Comparison of ENCODE assay signal across 15 cellular contexts in the genomic region with DNA sequence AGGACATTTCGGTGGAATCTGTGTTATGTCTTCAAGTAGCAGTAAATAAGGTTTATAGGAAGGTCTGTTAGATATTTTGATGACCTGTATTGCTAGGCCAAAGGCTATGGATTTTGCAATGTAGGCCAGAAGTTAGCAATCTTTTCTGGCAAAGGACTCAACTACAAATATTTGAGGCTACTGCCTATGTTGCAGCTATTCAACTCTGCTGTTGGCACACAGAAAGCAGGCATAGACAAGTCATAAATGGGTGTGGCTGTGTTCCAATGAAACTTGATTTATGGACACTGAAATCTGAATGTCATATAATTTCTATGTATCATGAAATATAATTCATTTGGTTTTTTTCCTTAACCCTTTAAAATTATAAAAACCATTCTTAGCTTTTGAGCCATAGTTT.
DNase-seq lines count a peak whose midpoint lies in the region; ATAC-seq, FAIRE-seq and TF ChIP-seq lines count a peak whose summit lies in the region.
"Had no signal": no experiment of that assay in that cellular context is flagged by ENCODE, and none has a peak within 500 bp of the region (broad histone marks: within the 10 kb centered on the region; RNA-seq: fewer than 3 reads in every experiment).

No MANE protein-coding gene starts in this region.

- H3K4me2 ChIP-seq in astrocyte (ENCODE audit: low read length): no peak overlapping the region

- TF ChIP-seq CTCF in astrocyte (IDR thresholded peaks at IDR 0.05; ENCODE audit: insufficient read depth, low read depth, low read length) (no peak), gastroesophageal sphincter (IDR thresholded peaks at IDR 0.05) (no peak), glutamatergic neuron (IDR thresholded peaks at IDR 0.05; ENCODE audit: partially characterized antibody, unreplicated experiment) (no peak)

- H3K4me3 Mint-ChIP-seq in astrocyte (ENCODE audit: unreplicated experiment) (no peak overlapping the region), glutamatergic neuron (ENCODE audit: unreplicated experiment) (no peak overlapping the region)
- H3K4me3 Mint-ChIP-seq: activated naive CD8-positive, alpha-beta T cell; dendritic cell treated with granulocyte-macrophage colony-stimulating factor and Interleukin-4, amounts not matched to agents 40 ng/mL and 50 ng/mL, for 4 days; natural killer cell treated with Interleukin-12 subunit alpha and Interleukin-12 subunit beta and Interleukin-15 and Interleukin-18, amount 100 ng/mL, for 72 hours; WTC11 had no signal

- H3K27ac ChIP-seq in astrocyte (ENCODE audit: low read depth, low read length) (no peak overlapping the region), gastroesophageal sphincter (no peak overlapping the region), small intestine (ENCODE audit: low read depth in 1 of 2, low read length in 1 of 2) (no peak overlapping the region)
- H3K27ac ChIP-seq: testis had no signal

- no peak for TF ChIP-seq EP300 in gastroesophageal sphincter (IDR thresholded peaks at IDR 0.05)

- H3K9me3 Mint-ChIP-seq in astrocyte (ENCODE audit: unreplicated experiment): peaks cover 3% of the 10 kb centered on the region
- no peaks in the 10 kb centered on the region for H3K9me3 Mint-ChIP-seq in glutamatergic neuron (ENCODE audit: unreplicated experiment)
- H3K9me3 Mint-ChIP-seq: dendritic cell treated with granulocyte-macrophage colony-stimulating factor and Interleukin-4, amounts not matched to agents 40 ng/mL and 50 ng/mL, for 4 days; natural killer cell treated with Interleukin-12 subunit alpha and Interleukin-12 subunit beta and Interleukin-15 and Interleukin-18, amount 100 ng/mL, for 72 hours; WTC11 had no signal

- H4K20me1 ChIP-seq in astrocyte (ENCODE audit: insufficient read depth, low read length): no peaks in the 10 kb centered on the region

- H3K4me1 Mint-ChIP-seq in astrocyte (ENCODE audit: low read depth, unreplicated experiment) (peaks cover 23% of the 10 kb centered on the region), glutamatergic neuron (ENCODE audit: low read depth, unreplicated experiment) (peaks cover 13% of the 10 kb centered on the region)

- H3K27me3 Mint-ChIP-seq in astrocyte (ENCODE audit: low read depth, unreplicated experiment): no peaks in the 10 kb centered on the region
- no peaks in the 10 kb centered on the region for H3K27me3 Mint-ChIP-seq in glutamatergic neuron (ENCODE audit: unreplicated experiment)

- no peak for FAIRE-seq in astrocyte (lab: Jason Lieb, UNC)
- FAIRE-seq in small intestine (lab: Jason Lieb, UNC): no peak

- ATAC-seq in gastroesophageal sphincter (peak; percentile 58), GM19397 (IDR thresholded peaks at IDR 0.05; ENCODE audit: unreplicated experiment) (no peak), HG02763 (IDR thresholded peaks at IDR 0.05; ENCODE audit: unreplicated experiment) (no peak)
- ATAC-seq: natural killer cell treated with Interleukin-12 subunit alpha and Interleukin-12 subunit beta and Interleukin-15 and Interleukin-18, amount 100 ng/mL, for 72 hours; WTC11 had no signal

- H3K9me3 ChIP-seq in astrocyte (ENCODE audit: insufficient read depth, low read depth, low read length): peaks cover 6% of the 10 kb centered on the region
- no peaks in the 10 kb centered on the region for H3K9me3 ChIP-seq in gastroesophageal sphincter
- no peaks in the 10 kb centered on the region for H3K9me3 ChIP-seq in small intestine (ENCODE audit: control insufficient read depth, low read depth)
- H3K9me3 ChIP-seq: testis had no signal

- H3K79me2 ChIP-seq in astrocyte (ENCODE audit: insufficient read depth, low read length): no peaks in the 10 kb centered on the region

- H3K4me1 ChIP-seq in astrocyte (ENCODE audit: insufficient read depth, low read length) (peaks cover 19% of the 10 kb centered on the region), gastroesophageal sphincter (peaks cover 0 to 15% (median 0%) of the 10 kb centered on the region in 3 donors), small intestine (ENCODE audit: control insufficient read depth in 2 of 2, insufficient read depth in 1 of 2, low read depth in 1 of 2, low read length in 1 of 2) (peaks cover 3 to 4% of the 10 kb centered on the region in 2 donors)
- H3K4me1 ChIP-seq: testis had no signal

- no peak overlapping the region for H2AFZ ChIP-seq in astrocyte (ENCODE audit: low read depth, low read length)

- WGBS in gastroesophageal sphincter (ENCODE audit: low coverage in 1 of 2), 2 donors: 78 to 79% methylated on average over 1 of the region's 1 CpG
- WGBS in small intestine, 3 donors: 57 to 84% (median 67%) methylated on average over 1 of the region's 1 CpG

- H3K27ac Mint-ChIP-seq in astrocyte (ENCODE audit: unreplicated experiment) (no peak overlapping the region), glutamatergic neuron (ENCODE audit: unreplicated experiment) (no peak overlapping the region)
- H3K27ac Mint-ChIP-seq: activated naive CD8-positive, alpha-beta T cell; dendritic cell treated with granulocyte-macrophage colony-stimulating factor and Interleukin-4, amounts not matched to agents 40 ng/mL and 50 ng/mL, for 4 days; natural killer cell treated with Interleukin-12 subunit alpha and Interleukin-12 subunit beta and Interleukin-15 and Interleukin-18, amount 100 ng/mL, for 72 hours; WTC11 had no signal

- DNase-seq in HPDE6-E6E7 (ENCODE audit: extremely low spot score): peak; percentile 40
- peak; percentile 39 for DNase-seq in astrocyte (ENCODE audit: low read depth)
- peak; percentile 74 for DNase-seq in small intestine
- no peak for DNase-seq in activated CD4-positive, CD25-positive, alpha-beta regulatory T cell treated with anti-CD3 and anti-CD28 coated beads, Interleukin-2, amount 50 U/mL, for 72 hours
- DNase-seq in glutamatergic neuron: no peak
- DNase-seq: activated CD8-positive, alpha-beta memory T cell treated with anti-CD3 and anti-CD28 coated beads, Interleukin-2, amount 50 U/mL, for 4 hours; NCI-H2081; testis had no signal

- H3K4me3 ChIP-seq in astrocyte (ENCODE audit: insufficient read depth, low read depth, low read length): no peak overlapping the region
- H3K4me3 ChIP-seq in gastroesophageal sphincter: no peak overlapping the region
- H3K4me3 ChIP-seq in small intestine (ENCODE audit: low read depth in 1 of 2, low read length in 2 of 2): no peak overlapping the region
- H3K4me3 ChIP-seq: testis had no signal

- H3K36me3 ChIP-seq in astrocyte (ENCODE audit: insufficient read depth, low read length) (no peaks in the 10 kb centered on the region), gastroesophageal sphincter (no peaks in the 10 kb centered on the region), small intestine (ENCODE audit: control insufficient read depth in 2 of 2, insufficient read depth in 2 of 2, low read length in 2 of 2) (no peaks in the 10 kb centered on the region)

- no peak for TF ChIP-seq POLR2A in gastroesophageal sphincter (IDR thresholded peaks at IDR 0.05)

- H3K27me3 ChIP-seq in astrocyte (ENCODE audit: insufficient read depth, low read length) (no peaks in the 10 kb centered on the region), gastroesophageal sphincter (no peaks in the 10 kb centered on the region), small intestine (ENCODE audit: control insufficient read depth in 2 of 2, insufficient read depth in 2 of 2, low read length in 2 of 2) (no peaks in the 10 kb centered on the region)
- H3K27me3 ChIP-seq: testis had no signal

- H3K9ac ChIP-seq in astrocyte (ENCODE audit: low read length): no peak overlapping the region

- H3K36me3 Mint-ChIP-seq in astrocyte (ENCODE audit: low read depth, unreplicated experiment): peaks cover 2% of the 10 kb centered on the region
- H3K36me3 Mint-ChIP-seq in glutamatergic neuron (ENCODE audit: unreplicated experiment): no peaks in the 10 kb centered on the region
- H3K36me3 Mint-ChIP-seq: activated naive CD8-positive, alpha-beta T cell; natural killer cell treated with Interleukin-12 subunit alpha and Interleukin-12 subunit beta and Interleukin-15 and Interleukin-18, amount 100 ng/mL, for 72 hours; WTC11 had no signal

Comparison
In these comparisons a context has a peak if more than half of its experiments do, and no peak if none do; other contexts are left out.
1. DNase-seq: peak in HPDE6-E6E7 (single experiment), astrocyte (single experiment) and small intestine (single experiment); none in activated CD4-positive, CD25-positive, alpha-beta regulatory T cell treated with anti-CD3 and anti-CD28 coated beads, Interleukin-2, amount 50 U/mL, for 72 hours (single experiment) and glutamatergic neuron (single experiment).